15 cellular contexts compared by ENCODE assay signal in genomic region chrX:129768586-129769466, GRCh38. TPM values are rescaled to one million over a fixed set of nuclear protein-coding genes. Genes with fewer than 3 reads are reported as not detected.
DNase-seq lines count a peak whose midpoint lies in the region; ATAC-seq and TF ChIP-seq lines count a peak whose summit lies in the region.
"Had no signal": no experiment of that assay in that cellular context is flagged by ENCODE, and none has a peak within 500 bp of the region (broad histone marks: within the 10 kb centered on the region; RNA-seq: fewer than 3 reads in every experiment).

No MANE protein-coding gene starts in this region.

- H3F3A ChIP-seq in MM.1S (ENCODE audit: insufficient read depth, low read length) = peaks cover 41% of the 10 kb centered on the region
- H3F3A ChIP-seq in neural progenitor cell (ENCODE audit: low read depth) = no peaks in the 10 kb centered on the region

- DNase-seq in T-helper 1 cell (no peak), MM.1S (no peak), amniotic epithelial cell (ENCODE audit: low read depth) (peak; percentile 68), neural progenitor cell (ENCODE audit: low spot score) (no peak), NCI-H1417 (lab: John Stamatoyannopoulos, UW) (no peak), BE2C (no peak)
- DNase-seq: DMS 273 treated with DMSO at 0.1 percent for 48 hours, hippocampal formation, MG63, NCI-H226, upper lobe of left lung had no signal

- H3K27me3 Mint-ChIP-seq in T-helper 1 cell treated with Interleukin-12 subunit alpha and Interleukin-12 subunit beta and Interleukin-4 antibody, amounts not matched to agents 30 μg/mL and 1 μg/mL, for 36 hours (ENCODE audit: low read depth) = no peaks in the 10 kb centered on the region
- H3K27me3 Mint-ChIP-seq in neural progenitor cell (ENCODE audit: insufficient read depth, low read depth) = peaks cover 3% of the 10 kb centered on the region

- no peaks in the 10 kb centered on the region for H3K9me2 ChIP-seq in MM.1S (replicated peaks; ENCODE audit: insufficient read depth, low read length)

- peak overlapping the region; percentile 91 for H3K27ac Mint-ChIP-seq in T-helper 1 cell treated with Interleukin-12 subunit alpha and Interleukin-12 subunit beta and Interleukin-4 antibody, amounts not matched to agents 30 μg/mL and 1 μg/mL, for 36 hours
- H3K27ac Mint-ChIP-seq in neural progenitor cell = peak overlapping the region; percentile 63

- H3K4me3 Mint-ChIP-seq in T-helper 1 cell treated with Interleukin-12 subunit alpha and Interleukin-12 subunit beta and Interleukin-4 antibody, amounts not matched to agents 30 μg/mL and 1 μg/mL, for 36 hours = peak overlapping the region; percentile 61
- no peak overlapping the region for H3K4me3 Mint-ChIP-seq in neural progenitor cell

- H3K4me1 Mint-ChIP-seq in T-helper 1 cell treated with Interleukin-12 subunit alpha and Interleukin-12 subunit beta and Interleukin-4 antibody, amounts not matched to agents 30 μg/mL and 1 μg/mL, for 36 hours (ENCODE audit: low read depth) = peaks cover 45% of the 10 kb centered on the region
- peaks cover 7% of the 10 kb centered on the region for H3K4me1 Mint-ChIP-seq in neural progenitor cell

- no peaks in the 10 kb centered on the region for H3K36me3 ChIP-seq in MM.1S (replicated peaks; ENCODE audit: insufficient read depth, low read length)
- no peaks in the 10 kb centered on the region for H3K36me3 ChIP-seq in neural progenitor cell
- no peaks in the 10 kb centered on the region for H3K36me3 ChIP-seq in BE2C
- H3K36me3 ChIP-seq: MG63, upper lobe of left lung had no signal

- H3K79me2 ChIP-seq in MM.1S (ENCODE audit: low read length) = no peaks in the 10 kb centered on the region
- no peaks in the 10 kb centered on the region for H3K79me2 ChIP-seq in neural progenitor cell (ENCODE audit: low read depth)

- no peak overlapping the region for H3K4me3 ChIP-seq in MM.1S (ENCODE audit: low read length)
- H3K4me3 ChIP-seq in neural progenitor cell = no peak overlapping the region
- no peak overlapping the region for H3K4me3 ChIP-seq in BE2C (ENCODE audit: low read depth, low read length)
- H3K4me3 ChIP-seq: MG63, upper lobe of left lung had no signal

- H3K36me3 Mint-ChIP-seq in T-helper 1 cell treated with Interleukin-12 subunit alpha and Interleukin-12 subunit beta and Interleukin-4 antibody, amounts not matched to agents 30 μg/mL and 1 μg/mL, for 36 hours (ENCODE audit: low read depth) = no peaks in the 10 kb centered on the region
- no peaks in the 10 kb centered on the region for H3K36me3 Mint-ChIP-seq in neural progenitor cell

- H3K4me1 ChIP-seq in MM.1S (ENCODE audit: low read length) = peaks cover 40% of the 10 kb centered on the region
- no peaks in the 10 kb centered on the region for H3K4me1 ChIP-seq in neural progenitor cell
- no peaks in the 10 kb centered on the region for H3K4me1 ChIP-seq in BE2C
- H3K4me1 ChIP-seq: upper lobe of left lung had no signal

- TF ChIP-seq CTCF in MM.1S (IDR thresholded peaks at IDR 0.05; ENCODE audit: low read length) = no peak
- TF ChIP-seq CTCF in neural progenitor cell (IDR thresholded peaks at IDR 0.05) = no peak
- no peak for TF ChIP-seq CTCF in BE2C (IDR thresholded peaks at IDR 0.05; ENCODE audit: low read depth, low read length)

- ATAC-seq in HG03354 (IDR thresholded peaks at IDR 0.05; ENCODE audit: poor library complexity, severe bottlenecking, unreplicated experiment) = no peak
- ATAC-seq: left lobe of liver had no signal

- H3K9me3 ChIP-seq in MM.1S (replicated peaks; ENCODE audit: insufficient read depth, low read length) = no peaks in the 10 kb centered on the region
- H3K9me3 ChIP-seq in neural progenitor cell (ENCODE audit: low read depth) = no peaks in the 10 kb centered on the region
- no peaks in the 10 kb centered on the region for H3K9me3 ChIP-seq in BE2C
- H3K9me3 ChIP-seq: MG63, upper lobe of left lung had no signal

- peak overlapping the region; percentile 50; the same call in 1 of the 2 replicates for H3K4me2 ChIP-seq in MM.1S (ENCODE audit: low read depth, low read length)
- no peak overlapping the region for H3K4me2 ChIP-seq in neural progenitor cell

- no peaks in the 10 kb centered on the region for H3K9me3 Mint-ChIP-seq in T-helper 1 cell treated with Interleukin-12 subunit alpha and Interleukin-12 subunit beta and Interleukin-4 antibody, amounts not matched to agents 30 μg/mL and 1 μg/mL, for 36 hours
- H3K9me3 Mint-ChIP-seq in neural progenitor cell = peaks cover 2% of the 10 kb centered on the region

- H3K27ac ChIP-seq in MM.1S (ENCODE audit: low read length) (peak overlapping the region; percentile 95), neural progenitor cell (no peak overlapping the region)
- H3K27ac ChIP-seq: 22Rv1, upper lobe of left lung had no signal

- no peaks in the 10 kb centered on the region for H4K20me1 ChIP-seq in MM.1S (ENCODE audit: insufficient read depth, low read length)
- H4K20me1 ChIP-seq in neural progenitor cell (ENCODE audit: low read depth) = no peaks in the 10 kb centered on the region

- H2AFZ ChIP-seq in MM.1S (ENCODE audit: low read length) (peak overlapping the region; percentile 20), neural progenitor cell (replicated peaks) (no peak overlapping the region)

- no peaks in the 10 kb centered on the region for H3K27me3 ChIP-seq in MM.1S (replicated peaks; ENCODE audit: insufficient read depth, low read length)
- no peaks in the 10 kb centered on the region for H3K27me3 ChIP-seq in neural progenitor cell
- H3K27me3 ChIP-seq in BE2C = no peaks in the 10 kb centered on the region
- H3K27me3 ChIP-seq: MG63, upper lobe of left lung had no signal

- H3K9ac ChIP-seq in MM.1S (ENCODE audit: low read length) (peak overlapping the region; percentile 50), neural progenitor cell (no peak overlapping the region)

RNA-seq across cellular contexts. Expression of gene SASH3, which starts 10.9 kb away (rescaled TPM):
- not detected in 2 replicates for total RNA-seq in neural progenitor cell (ENCODE audit: low replicate concordance)
- polyA plus RNA-seq in BE2C (2012; ENCODE audit: insufficient read depth, insufficient read length, low read depth) = 5.4 TPM

RNA-seq across cellular contexts. Expression of gene XPNPEP2, which starts 30.0 kb away (rescaled TPM):
- total RNA-seq in neural progenitor cell (ENCODE audit: low replicate concordance) = 0.19 and 1.7 TPM in 2 replicates
- 1.4 TPM for polyA plus RNA-seq in BE2C (2012; ENCODE audit: insufficient read depth, insufficient read length, low read depth)
